Comparison of ENCODE assay signal across 9 cellular contexts in genomic region chr20:63273180-63273579, GRCh38. TPM values are rescaled to one million over a fixed set of nuclear protein-coding genes. Genes with fewer than 3 reads are reported as not detected.
A peak's percentile ranks its signal among the peaks of the same experiment; 100 is the strongest.
DNase-seq lines count a peak whose midpoint lies in the region; ATAC-seq, FAIRE-seq and TF ChIP-seq lines count a peak whose summit lies in the region.
"Had no signal": no experiment of that assay in that cellular context is flagged by ENCODE, and none has a peak within 500 bp of the region (broad histone marks: within the 10 kb centered on the region; RNA-seq: fewer than 3 reads in every experiment).

No MANE protein-coding gene starts in this region.

- peak overlapping the region in 9 of 12 donors; percentile 17 to 84 (median 70) for H3K27ac ChIP-seq in heart left ventricle
- peak overlapping the region; percentile 80 for H3K27ac ChIP-seq in K562 (ENCODE audit: extremely low read depth, low read depth, low read length)
- peak overlapping the region; percentile 66 for H3K27ac ChIP-seq in mesenchymal stem cell (ENCODE audit: low read length, poor library complexity, severe bottlenecking)
- no peak overlapping the region for H3K27ac ChIP-seq in urinary bladder (ENCODE audit: low read depth)

- TF ChIP-seq POLR2A in heart left ventricle (IDR thresholded peaks at IDR 0.05) = no peak
- TF ChIP-seq POLR2A in K562 (conservative IDR thresholded peaks at IDR 0.05) = no peak

- H3K4me1 ChIP-seq in heart left ventricle (peaks cover 2 to 29% (median 20%) of the 10 kb centered on the region in 12 donors), K562 (replicated peaks in 1 of 2; ENCODE audit: control insufficient read depth in 2 of 2, insufficient read depth in 2 of 2, low read length in 2 of 2) (peaks cover 11 to 32% of the 10 kb centered on the region in 2 experiments; a peak in 4 of 5 replicates), mesenchymal stem cell (ENCODE audit: control insufficient read depth, insufficient read depth, low read depth, low read length) (peaks cover 33% of the 10 kb centered on the region), urinary bladder (ENCODE audit: insufficient read depth) (no peaks in the 10 kb centered on the region)

- H3K79me1 ChIP-seq in mesenchymal stem cell (replicated peaks; ENCODE audit: low read length, poor library complexity, severe bottlenecking) = peaks cover 19% of the 10 kb centered on the region

- no peak overlapping the region for H3K23ac ChIP-seq in mesenchymal stem cell (ENCODE audit: low read length in 2 of 2)

- H3K9me1 ChIP-seq in K562 (ENCODE audit: control insufficient read depth, insufficient read depth, low read length) = peaks cover 6% of the 10 kb centered on the region

- peak overlapping the region; percentile 57 for H2BK120ac ChIP-seq in mesenchymal stem cell (ENCODE audit: low read depth, low read length)

- H4K91ac ChIP-seq in mesenchymal stem cell (ENCODE audit: low read length) = peak overlapping the region; percentile 95

- H3K4me3 ChIP-seq in heart left ventricle (peak overlapping the region; percentile 76 to 96 (median 88)), K562 (peak overlapping the region; percentile 88), mesenchymal stem cell (ENCODE audit: insufficient read depth in 1 of 2, low read depth in 1 of 2, low read length in 2 of 2) (peak overlapping the region; percentile 94), urinary bladder (ENCODE audit: low read depth, low read length) (peak overlapping the region; percentile 98)

- TF ChIP-seq CTCF in heart left ventricle (IDR thresholded peaks at IDR 0.05) = no peak
- TF ChIP-seq CTCF in K562 (IDR thresholded peaks at IDR 0.05 in 2 of 3, conservative IDR thresholded peaks at IDR 0.05 in 1 of 3; ENCODE audit: insufficient read depth in 2 of 3, low read depth in 1 of 3, low read length in 3 of 3) = no peak

- intact Hi-C loops in heart left ventricle (cut with DNase I) = loop anchor here in 2 of 10 donors (5.0 kb wide), 1 partner anchor 56 kb away; the partner anchor contains the start of gene YTHDF1 (in 2 of the 2)
- intact Hi-C loops in Right ventricle myocardium inferior (cut with DNase I) = no loop called here
- intact Hi-C loops in K562 (cut with micrococcal nuclease) = no loop called here

- in situ Hi-C loops in K562 (cut with MboI) = no loop called here

- FAIRE-seq in K562 (lab: Jason Lieb, UNC) (no peak), frontal cortex (lab: Jason Lieb, UNC) (no peak)

- peaks cover 44% of the 10 kb centered on the region for H3K79me2 ChIP-seq in K562 (ENCODE audit: control insufficient read depth, insufficient read depth, low read length)

- H4K8ac ChIP-seq in mesenchymal stem cell (ENCODE audit: low read length) = peak overlapping the region; percentile 64

- peak overlapping the region; percentile 68 to 96 for H3K4ac ChIP-seq in mesenchymal stem cell (ENCODE audit: low read depth in 1 of 2, low read length in 2 of 2)

- H3K27me3 ChIP-seq in heart left ventricle (peaks cover 0 to 1% (median 0%) of the 10 kb centered on the region in 9 donors), K562 (ENCODE audit: control insufficient read depth in 2 of 2, insufficient read depth in 2 of 2, low read length in 2 of 2) (peaks cover 0 to 2% of the 10 kb centered on the region in 2 experiments; a peak in 1 of 5 replicates), mesenchymal stem cell (ENCODE audit: control insufficient read depth in 1 of 2, insufficient read depth in 1 of 2, low read length in 2 of 2) (peaks cover 0 to 17% of the 10 kb centered on the region in 2 experiments)

- no peak for DNase-seq in heart left ventricle
- no peak for DNase-seq in Right ventricle myocardium inferior (ENCODE audit: missing footprints)
- no peak for DNase-seq in K562 (ENCODE audit: extremely low read depth in 1 of 4, low spot score in 3 of 4)
- no peak for DNase-seq in mesenchymal stem cell
- DNase-seq in frontal cortex (ENCODE audit: low spot score in 2 of 2) = no peak
- no peak for DNase-seq in NCI-H2081 (lab: John Stamatoyannopoulos, UW)

- H3K18ac ChIP-seq in mesenchymal stem cell (ENCODE audit: low read depth in 1 of 2, low read length in 2 of 2) = peak overlapping the region; percentile 58 to 82

- no peak overlapping the region for H2BK12ac ChIP-seq in mesenchymal stem cell (ENCODE audit: low read length in 2 of 2)

- no peak overlapping the region for H3K14ac ChIP-seq in mesenchymal stem cell (ENCODE audit: low read length in 2 of 2)

- CTCF ChIA-PET in K562 (lab: Yijun Ruan, JAX; ENCODE audit: low intra/inter-chr PET ratio) = no interaction called here

- H2AFZ ChIP-seq in K562 (ENCODE audit: low read depth, low read length) = no peak overlapping the region
- H2AFZ ChIP-seq in mesenchymal stem cell (ENCODE audit: low read depth, low read length) = no peak overlapping the region

- peak overlapping the region; percentile 75 for H2AK5ac ChIP-seq in mesenchymal stem cell (ENCODE audit: low read length, severe bottlenecking)

- ATAC-seq in heart left ventricle (no peak), Right ventricle myocardium inferior (no peak), K562 (no peak)
- no peak for ATAC-seq in activated CD4-positive, CD25-positive, alpha-beta regulatory T cell treated with anti-CD3 and anti-CD28 coated beads, Interleukin-2, amount 50 U/mL, for 24 hours

- H3K36me3 ChIP-seq in heart left ventricle (peaks cover 0 to 30% (median 22%) of the 10 kb centered on the region in 9 donors), K562 (ENCODE audit: control insufficient read depth, insufficient read depth, low read length) (peaks cover 35% of the 10 kb centered on the region; the same call in 2 of the 3 replicates), mesenchymal stem cell (ENCODE audit: control insufficient read depth in 1 of 2, insufficient read depth in 2 of 2, low read depth in 1 of 2, low read length in 2 of 2) (peaks cover 24 to 52% of the 10 kb centered on the region in 2 experiments), urinary bladder (ENCODE audit: insufficient read depth) (no peaks in the 10 kb centered on the region)

- POLR2A ChIA-PET in K562 (lab: Yijun Ruan, JAX) = interaction anchor here (0.6 to 2.3 kb wide), 5 partner anchors 9 to 274 kb away, joined by 3 to 24 read pairs (median 3); no protein-coding TSS in a partner anchor

- TF ChIP-seq EP300 in K562 (IDR thresholded peaks at IDR 0.05; ENCODE audit: low read length) = no peak

- no TSS peak for BruUV-seq in K562 (replicated peaks; lab: Mats Ljungman, UMichigan)

- H3K4me2 ChIP-seq in K562 (ENCODE audit: insufficient read depth, low read length) (peak overlapping the region; percentile 92), mesenchymal stem cell (ENCODE audit: low read length, poor library complexity, severe bottlenecking) (peak overlapping the region; percentile 77)

- 0 to 1% (median 0%) methylated on average over 11 to 21 of the region's 21 CpGs for WGBS in heart left ventricle, 4 donors
- WGBS in K562 (ENCODE audit: insufficient coverage, low coverage, missing lambda C conversion rate) = 0% methylated on average over 15 of the region's 21 CpGs
- 2% methylated on average over 19 of the region's 21 CpGs for WGBS in mesenchymal stem cell
- under 1% methylated on average over 21 of the region's 21 CpGs for WGBS in urinary bladder

- no peak overlapping the region for H2BK15ac ChIP-seq in mesenchymal stem cell (ENCODE audit: low read depth, poor library complexity, severe bottlenecking)

- H4K20me1 ChIP-seq in K562 (replicated peaks; ENCODE audit: control insufficient read depth, insufficient read depth, low read length) = peaks cover 29% of the 10 kb centered on the region

- H3K9ac ChIP-seq in K562 (ENCODE audit: insufficient read depth in 1 of 2, low read depth in 2 of 2, low read length in 2 of 2) (peak overlapping the region; percentile 88 to 97), mesenchymal stem cell (ENCODE audit: low read length) (peak overlapping the region; percentile 96)

- TF ChIP-seq RAD21 in K562 (CRISPR knock-in tag; conservative IDR thresholded peaks at IDR 0.05 in 1 of 2, IDR thresholded peaks at IDR 0.05 in 1 of 2) = no peak

- H2BK5ac ChIP-seq in mesenchymal stem cell (ENCODE audit: low read depth, low read length, poor library complexity, severe bottlenecking) = peak overlapping the region; percentile 53

- H3K9me3 ChIP-seq in heart left ventricle (no peaks in the 10 kb centered on the region), K562 (replicated peaks; ENCODE audit: control insufficient read depth, insufficient read depth, low read depth, low read length) (no peaks in the 10 kb centered on the region), mesenchymal stem cell (ENCODE audit: control insufficient read depth, low read length) (no peaks in the 10 kb centered on the region)

RNA-seq across cellular contexts. Expression of gene ARFGAP1, which starts 0.6 kb away (rescaled TPM):
- total RNA-seq in heart left ventricle (10 to 100 TPM; 14.3 to 51.6 (median 29.2) TPM), Right ventricle myocardium inferior (28.8 TPM), K562 (2014; rRNA removed) (42.4 and 44.3 TPM in 2 replicates), K562 (2014; rRNA removed; fragmentation: Illumina TruSeq; extraction: Trizol) (15.7 and 17.6 TPM in 2 replicates), K562 (2015; rRNA removed; fragmentation: Illumina TruSeq; extraction: Trizol) (33.5 and 33.9 TPM in 2 replicates), K562 (2021) (85.3 and 102 TPM in 2 replicates), urinary bladder (53.1 TPM), frontal cortex (25.3 TPM)
- polyA plus RNA-seq in heart left ventricle (10 to 100 TPM; 41.8 to 43.8 TPM), K562 (2011; rRNA removed) (39.1 and 89.8 TPM in 2 replicates), K562 (2014; fragmentation: Illumina TruSeq; extraction: Trizol) (24.9 and 45.2 TPM in 2 replicates), K562 (2014; fragmentation: Nextera tagmentation; extraction: Ambion mirVana) (under 1 TPM; 0.53 to 0.95 TPM), K562 (2014; rRNA removed) (54.4 and 73.2 TPM in 2 replicates), urinary bladder (56.3 TPM)
- total RNA-seq in K562 (2011; cell fraction: chromatin; rRNA removed; ENCODE audit: low replicate concordance) = 379 and 853 TPM in 2 replicates
- 493 and 502 TPM in 2 replicates for total RNA-seq in K562 (2011; cell fraction: nucleolus; rRNA removed)
- 305 and 355 TPM in 2 replicates for total RNA-seq in K562 (2011; cell fraction: nucleoplasm; rRNA removed)
- 59.1 and 89.5 TPM in 2 replicates for polyA plus RNA-seq in K562 (2011; cell fraction: cytosol; rRNA removed)
- 848 and 934 TPM in 2 replicates for polyA plus RNA-seq in K562 (2011; cell fraction: nucleus; rRNA removed)
- polyA plus RNA-seq in K562 (2012) = 64.7 and 85.4 TPM in 2 replicates
- polyA minus RNA-seq in K562 (2011; rRNA and poly(A)+ RNA removed) = 24.6 and 29.9 TPM in 2 replicates
- 33.3 and 40.3 TPM in 2 replicates for polyA minus RNA-seq in K562 (2011; cell fraction: cytosol; rRNA and poly(A)+ RNA removed)
- 103 and 183 TPM in 2 replicates for polyA minus RNA-seq in K562 (2011; cell fraction: nucleus; rRNA and poly(A)+ RNA removed)
- 62.8 TPM for polyA plus RNA-seq in mesenchymal stem cell (2013, experiment 1 of 2)
- 60.5 TPM for polyA plus RNA-seq in mesenchymal stem cell (2013, experiment 2 of 2)

RNA-seq across cellular contexts. Expression of gene NKAIN4, which starts 18.9 kb away (rescaled TPM):
- total RNA-seq in heart left ventricle = not detected
- polyA plus RNA-seq in heart left ventricle = not detected
- total RNA-seq in Right ventricle myocardium inferior = not detected
- total RNA-seq in K562 (2011; cell fraction: chromatin; rRNA removed; ENCODE audit: low replicate concordance) = not detected in 2 replicates
- total RNA-seq in K562 (2011; cell fraction: nucleolus; rRNA removed) = not detected in 2 replicates
- not detected in 2 replicates for total RNA-seq in K562 (2011; cell fraction: nucleoplasm; rRNA removed)
- not detected in 2 replicates for total RNA-seq in K562 (2014; rRNA removed)
- total RNA-seq in K562 (2014; rRNA removed; fragmentation: Illumina TruSeq; extraction: Trizol) = not detected in 2 replicates
- not detected in 2 replicates for total RNA-seq in K562 (2015; rRNA removed; fragmentation: Illumina TruSeq; extraction: Trizol)
- total RNA-seq in K562 (2021) = not detected in 2 replicates
- not detected in 2 replicates for polyA plus RNA-seq in K562 (2011; rRNA removed)
- not detected in 2 replicates for polyA plus RNA-seq in K562 (2011; cell fraction: cytosol; rRNA removed)
- polyA plus RNA-seq in K562 (2011; cell fraction: nucleus; rRNA removed) = not detected in 2 replicates
- polyA plus RNA-seq in K562 (2012) = not detected in 2 replicates
- polyA plus RNA-seq in K562 (2014; fragmentation: Illumina TruSeq; extraction: Trizol) = not detected in 2 replicates
- polyA plus RNA-seq in K562 (2014; fragmentation: Nextera tagmentation; extraction: Ambion mirVana) = not detected
- polyA plus RNA-seq in K562 (2014; rRNA removed) = not detected in 2 replicates
- not detected in 2 replicates for polyA minus RNA-seq in K562 (2011; rRNA and poly(A)+ RNA removed)
- not detected in 2 replicates for polyA minus RNA-seq in K562 (2011; cell fraction: cytosol; rRNA and poly(A)+ RNA removed)
- polyA minus RNA-seq in K562 (2011; cell fraction: nucleus; rRNA and poly(A)+ RNA removed) = not detected in 2 replicates
- polyA plus RNA-seq in mesenchymal stem cell (2013, experiment 1 of 2) = 0.10 TPM
- polyA plus RNA-seq in mesenchymal stem cell (2013, experiment 2 of 2) = not detected
- 4.0 TPM for total RNA-seq in urinary bladder
- 0.23 TPM for polyA plus RNA-seq in urinary bladder
- 14.7 TPM for total RNA-seq in frontal cortex
- total RNA-seq: lung microvascular endothelial cell had no signal

RNA-seq across cellular contexts. Expression of gene COL20A1, which starts 19.8 kb away (rescaled TPM):
- total RNA-seq in heart left ventricle (not detected), Right ventricle myocardium inferior (not detected), K562 (2014; rRNA removed) (not detected in 2 replicates), K562 (2014; rRNA removed; fragmentation: Illumina TruSeq; extraction: Trizol) (not detected in 2 replicates), K562 (2015; rRNA removed; fragmentation: Illumina TruSeq; extraction: Trizol) (not detected in 2 replicates), K562 (2021) (not detected in 2 replicates), urinary bladder (1.2 TPM), frontal cortex (4.1 TPM)
- polyA plus RNA-seq in heart left ventricle (not detected), K562 (2011; rRNA removed) (not detected in 2 replicates), K562 (2014; fragmentation: Illumina TruSeq; extraction: Trizol) (not detected in 2 replicates), K562 (2014; fragmentation: Nextera tagmentation; extraction: Ambion mirVana) (not detected), K562 (2014; rRNA removed) (not detected in 2 replicates), urinary bladder (not detected)
- total RNA-seq in K562 (2011; cell fraction: chromatin; rRNA removed; ENCODE audit: low replicate concordance) = 0.12 and 0.19 TPM in 2 replicates
- total RNA-seq in K562 (2011; cell fraction: nucleolus; rRNA removed) = 0.26 and 0.33 TPM in 2 replicates
- total RNA-seq in K562 (2011; cell fraction: nucleoplasm; rRNA removed) = 0.15 TPM in 1 of 2 replicates, not detected in the other
- polyA plus RNA-seq in K562 (2011; cell fraction: cytosol; rRNA removed) = under 0.01 TPM in 1 of 2 replicates, not detected in the other
- 0.06 and 0.26 TPM in 2 replicates for polyA plus RNA-seq in K562 (2011; cell fraction: nucleus; rRNA removed)
- polyA plus RNA-seq in K562 (2012) = 0.06 TPM in 1 of 2 replicates, not detected in the other
- not detected in 2 replicates for polyA minus RNA-seq in K562 (2011; rRNA and poly(A)+ RNA removed)
- not detected in 2 replicates for polyA minus RNA-seq in K562 (2011; cell fraction: cytosol; rRNA and poly(A)+ RNA removed)
- polyA minus RNA-seq in K562 (2011; cell fraction: nucleus; rRNA and poly(A)+ RNA removed) = not detected in 2 replicates
- polyA plus RNA-seq in mesenchymal stem cell (2013, experiment 1 of 2) = not detected
- polyA plus RNA-seq in mesenchymal stem cell (2013, experiment 2 of 2) = not detected

RNA-seq across cellular contexts. Expression of gene BIRC7, which starts 37.5 kb away (rescaled TPM):
- total RNA-seq in heart left ventricle (1 to 10 TPM in 2 of 9 donors, under 1 TPM in 4, not detected in 3; 0.20 to 5.6 (median 0.50) TPM), Right ventricle myocardium inferior (not detected), K562 (2014; rRNA removed) (not detected in 2 replicates), K562 (2014; rRNA removed; fragmentation: Illumina TruSeq; extraction: Trizol) (not detected in 2 replicates), K562 (2015; rRNA removed; fragmentation: Illumina TruSeq; extraction: Trizol) (0.14 TPM in 1 of 2 replicates, not detected in the other), K562 (2021) (0.18 and 0.27 TPM in 2 replicates), urinary bladder (not detected), frontal cortex (not detected)
- polyA plus RNA-seq in heart left ventricle (not detected), K562 (2011; rRNA removed) (0.14 and 0.24 TPM in 2 replicates), K562 (2014; fragmentation: Illumina TruSeq; extraction: Trizol) (not detected in 2 replicates), K562 (2014; fragmentation: Nextera tagmentation; extraction: Ambion mirVana) (not detected), K562 (2014; rRNA removed) (0.16 and 0.19 TPM in 2 replicates), urinary bladder (0.18 TPM)
- total RNA-seq in K562 (2011; cell fraction: chromatin; rRNA removed; ENCODE audit: low replicate concordance) = 0.51 and 0.74 TPM in 2 replicates
- total RNA-seq in K562 (2011; cell fraction: nucleolus; rRNA removed) = 1.3 and 1.4 TPM in 2 replicates
- 0.46 and 0.88 TPM in 2 replicates for total RNA-seq in K562 (2011; cell fraction: nucleoplasm; rRNA removed)
- polyA plus RNA-seq in K562 (2011; cell fraction: cytosol; rRNA removed) = 0.12 and 0.88 TPM in 2 replicates
- polyA plus RNA-seq in K562 (2011; cell fraction: nucleus; rRNA removed) = 1.5 and 2.8 TPM in 2 replicates
- polyA plus RNA-seq in K562 (2012) = 0.18 and 0.68 TPM in 2 replicates
- polyA minus RNA-seq in K562 (2011; rRNA and poly(A)+ RNA removed) = not detected in 2 replicates
- not detected in 2 replicates for polyA minus RNA-seq in K562 (2011; cell fraction: cytosol; rRNA and poly(A)+ RNA removed)
- 0.44 and 0.81 TPM in 2 replicates for polyA minus RNA-seq in K562 (2011; cell fraction: nucleus; rRNA and poly(A)+ RNA removed)
- 1.6 TPM for polyA plus RNA-seq in mesenchymal stem cell (2013, experiment 1 of 2)
- polyA plus RNA-seq in mesenchymal stem cell (2013, experiment 2 of 2) = 1.5 TPM
- total RNA-seq: lung microvascular endothelial cell had no signal

RNA-seq across cellular contexts. Expression of gene YTHDF1, which starts 57.2 kb away (rescaled TPM):
- total RNA-seq in heart left ventricle = 10 to 100 TPM; 21.4 to 38.2 (median 22.6) TPM
- polyA plus RNA-seq in heart left ventricle = 10 to 100 TPM; 14.7 to 20.2 TPM
- total RNA-seq in Right ventricle myocardium inferior = 22.9 TPM
- 41.5 and 53.5 TPM in 2 replicates for total RNA-seq in K562 (2011; cell fraction: chromatin; rRNA removed; ENCODE audit: low replicate concordance)
- total RNA-seq in K562 (2011; cell fraction: nucleolus; rRNA removed) = 31.1 and 36.5 TPM in 2 replicates
- 30.2 and 31.3 TPM in 2 replicates for total RNA-seq in K562 (2011; cell fraction: nucleoplasm; rRNA removed)
- 20.8 and 26.6 TPM in 2 replicates for total RNA-seq in K562 (2014; rRNA removed)
- total RNA-seq in K562 (2014; rRNA removed; fragmentation: Illumina TruSeq; extraction: Trizol) = 18.0 and 19.0 TPM in 2 replicates
- total RNA-seq in K562 (2015; rRNA removed; fragmentation: Illumina TruSeq; extraction: Trizol) = 26.5 and 27.8 TPM in 2 replicates
- total RNA-seq in K562 (2021) = 41.8 and 42.4 TPM in 2 replicates
- 20.5 and 27.9 TPM in 2 replicates for polyA plus RNA-seq in K562 (2011; rRNA removed)
- polyA plus RNA-seq in K562 (2011; cell fraction: cytosol; rRNA removed) = 21.3 and 25.6 TPM in 2 replicates
- 38.5 and 52.3 TPM in 2 replicates for polyA plus RNA-seq in K562 (2011; cell fraction: nucleus; rRNA removed)
- polyA plus RNA-seq in K562 (2012) = 27.6 and 28.6 TPM in 2 replicates
- polyA plus RNA-seq in K562 (2014; fragmentation: Illumina TruSeq; extraction: Trizol) = 29.3 and 31.6 TPM in 2 replicates
- 10 to 100 TPM; 10.1 to 11.1 TPM for polyA plus RNA-seq in K562 (2014; fragmentation: Nextera tagmentation; extraction: Ambion mirVana)
- polyA plus RNA-seq in K562 (2014; rRNA removed) = 28.6 and 33.2 TPM in 2 replicates
- 14.0 and 22.8 TPM in 2 replicates for polyA minus RNA-seq in K562 (2011; rRNA and poly(A)+ RNA removed)
- polyA minus RNA-seq in K562 (2011; cell fraction: cytosol; rRNA and poly(A)+ RNA removed) = 24.0 and 25.9 TPM in 2 replicates
- 8.9 and 11.0 TPM in 2 replicates for polyA minus RNA-seq in K562 (2011; cell fraction: nucleus; rRNA and poly(A)+ RNA removed)
- polyA plus RNA-seq in mesenchymal stem cell (2013, experiment 1 of 2) = 32.3 TPM
- 32.4 TPM for polyA plus RNA-seq in mesenchymal stem cell (2013, experiment 2 of 2)
- total RNA-seq in urinary bladder = 16.7 TPM
- 24.0 TPM for polyA plus RNA-seq in urinary bladder
- total RNA-seq in frontal cortex = 20.4 TPM
